11 cellular contexts compared by ENCODE assay signal in genomic region chr18:35511428-35511827, GRCh38. TPM values are rescaled to one million over a fixed set of nuclear protein-coding genes. Genes with fewer than 3 reads are reported as not detected.
DNase-seq lines count a peak whose midpoint lies in the region; ATAC-seq and TF ChIP-seq lines count a peak whose summit lies in the region.
"Had no signal": no experiment of that assay in that cellular context is flagged by ENCODE, and none has a peak within 500 bp of the region (broad histone marks: within the 10 kb centered on the region; RNA-seq: fewer than 3 reads in every experiment).

No MANE protein-coding gene starts in this region.

- CTCF ChIA-PET in Calu3 (lab: Charles Lee): interaction anchor here (0.9 kb wide), 1 partner anchor 125 kb away, joined by 5 read pairs; no protein-coding TSS in a partner anchor
- CTCF ChIA-PET in activated CD4-positive, alpha-beta T cell treated with anti-CD3 and anti-CD28 coated beads for 36 hours (lab: Charles Lee): no interaction called here

- intact Hi-C loops in Calu3 (cut with micrococcal nuclease; ENCODE audit: unreplicated experiment) (loop anchor here (5.0 kb wide), 1 partner anchor 71 kb away; the partner anchor contains the start of gene GALNT1), ascending aorta (cut with DNase I) (no loop called here)
- intact Hi-C loops in activated CD4-positive, alpha-beta T cell treated with anti-CD3 and anti-CD28 coated beads for 36 hours (cut with DNase I, micrococcal nuclease): loop anchor here (5.0 kb wide), 1 partner anchor 104 kb away; no protein-coding TSS in a partner anchor

- no peak overlapping the region for H3K4me3 Mint-ChIP-seq in Calu3 (ENCODE audit: low read depth, unreplicated experiment)
- H3K4me3 Mint-ChIP-seq in activated CD4-positive, alpha-beta T cell treated with anti-CD3 and anti-CD28 coated beads for 36 hours: no peak overlapping the region

- H3K9me2 ChIP-seq in MM.1S (replicated peaks; ENCODE audit: insufficient read depth, low read length): no peaks in the 10 kb centered on the region

- no peaks in the 10 kb centered on the region for H3K36me3 ChIP-seq in MM.1S (replicated peaks; ENCODE audit: insufficient read depth, low read length)
- H3K36me3 ChIP-seq in ascending aorta: no peaks in the 10 kb centered on the region
- H3K36me3 ChIP-seq: SJSA1 had no signal

- H3K27ac ChIP-seq in MM.1S (ENCODE audit: low read length): peak overlapping the region; percentile 10; the same call in 1 of the 2 replicates
- H3K27ac ChIP-seq in ascending aorta: no peak overlapping the region
- H3K27ac ChIP-seq: C4-2B, SJSA1 had no signal

- no peaks in the 10 kb centered on the region for H4K20me1 ChIP-seq in MM.1S (ENCODE audit: insufficient read depth, low read length)

- peaks cover 40% of the 10 kb centered on the region for H3K4me1 Mint-ChIP-seq in Calu3 (ENCODE audit: low read depth, unreplicated experiment)
- peaks cover 2% of the 10 kb centered on the region for H3K4me1 Mint-ChIP-seq in activated CD4-positive, alpha-beta T cell treated with anti-CD3 and anti-CD28 coated beads for 36 hours

- no TSS peak for BruUV-seq in Calu3 (replicated peaks; lab: Mats Ljungman, UMichigan)

- H3K36me3 Mint-ChIP-seq in Calu3 (ENCODE audit: insufficient read depth, unreplicated experiment): no peaks in the 10 kb centered on the region
- no peaks in the 10 kb centered on the region for H3K36me3 Mint-ChIP-seq in activated CD4-positive, alpha-beta T cell treated with anti-CD3 and anti-CD28 coated beads for 36 hours (ENCODE audit: low read depth)

- no peaks in the 10 kb centered on the region for H3K27me3 Mint-ChIP-seq in Calu3 (ENCODE audit: unreplicated experiment)
- H3K27me3 Mint-ChIP-seq in activated CD4-positive, alpha-beta T cell treated with anti-CD3 and anti-CD28 coated beads for 36 hours: no peaks in the 10 kb centered on the region

- ATAC-seq in GM19035 (IDR thresholded peaks at IDR 0.05; ENCODE audit: unreplicated experiment) (peak; percentile 81), HG02852 (IDR thresholded peaks at IDR 0.05; ENCODE audit: unreplicated experiment) (peak; percentile 73)
- ATAC-seq in activated CD4-positive, alpha-beta T cell treated with anti-CD3 and anti-CD28 coated beads for 36 hours: no peak

- H3F3A ChIP-seq in MM.1S (ENCODE audit: insufficient read depth, low read length): no peaks in the 10 kb centered on the region

- POLR2A ChIA-PET in activated CD4-positive, alpha-beta T cell treated with anti-CD3 and anti-CD28 coated beads for 36 hours (lab: Charles Lee): no interaction called here

- H3K9me3 ChIP-seq in MM.1S (replicated peaks; ENCODE audit: insufficient read depth, low read length) (no peaks in the 10 kb centered on the region), ascending aorta (no peaks in the 10 kb centered on the region)
- H3K9me3 ChIP-seq: SJSA1 had no signal

- no peaks in the 10 kb centered on the region for H3K79me2 ChIP-seq in MM.1S (ENCODE audit: low read length)

- peak overlapping the region; percentile 10; the same call in 1 of the 2 replicates for H2AFZ ChIP-seq in MM.1S (ENCODE audit: low read length)

- DNase-seq in Calu3 (no peak), MM.1S (peak; percentile 15), DMS 273 (lab: John Stamatoyannopoulos, UW; ENCODE audit: unreplicated experiment) (no peak), HCEC 1CT (no peak), ascending aorta (ENCODE audit: low spot score in 2 of 2) (no peak)
- DNase-seq in activated CD4-positive, alpha-beta T cell treated with anti-CD3 and anti-CD28 coated beads for 36 hours: no peak
- DNase-seq: NCI-H1048 had no signal

- H3K27me3 ChIP-seq in MM.1S (replicated peaks; ENCODE audit: insufficient read depth, low read length) (no peaks in the 10 kb centered on the region), ascending aorta (no peaks in the 10 kb centered on the region)

- H3K4me1 ChIP-seq in MM.1S (ENCODE audit: low read length) (peaks cover 11% of the 10 kb centered on the region), ascending aorta (peaks cover 0 to 5% of the 10 kb centered on the region in 2 donors)

- H3K4me3 ChIP-seq in MM.1S (ENCODE audit: low read length) (no peak overlapping the region), ascending aorta (no peak overlapping the region)
- H3K4me3 ChIP-seq: SJSA1 had no signal

- H3K9ac ChIP-seq in MM.1S (ENCODE audit: low read length): no peak overlapping the region

- TF ChIP-seq CTCF in Calu3 (IDR thresholded peaks at IDR 0.05; ENCODE audit: unreplicated experiment) (no peak), MM.1S (IDR thresholded peaks at IDR 0.05; ENCODE audit: low read length) (no peak), ascending aorta (IDR thresholded peaks at IDR 0.05) (no peak)

- no peak overlapping the region; the same call in 1 of the 2 replicates for H3K4me2 ChIP-seq in MM.1S (ENCODE audit: low read depth, low read length)

- peak overlapping the region; percentile 57 for H3K27ac Mint-ChIP-seq in Calu3 (ENCODE audit: unreplicated experiment)
- no peak overlapping the region for H3K27ac Mint-ChIP-seq in activated CD4-positive, alpha-beta T cell treated with anti-CD3 and anti-CD28 coated beads for 36 hours

- H3K9me3 Mint-ChIP-seq in Calu3 (ENCODE audit: low read depth, unreplicated experiment): peaks cover 2% of the 10 kb centered on the region
- no peaks in the 10 kb centered on the region for H3K9me3 Mint-ChIP-seq in activated CD4-positive, alpha-beta T cell treated with anti-CD3 and anti-CD28 coated beads for 36 hours (ENCODE audit: low read depth)

RNA-seq across cellular contexts. Expression of gene INO80C, which starts 13.7 kb away (rescaled TPM):
- total RNA-seq in Calu3 (2022): 27.0 and 41.9 TPM in 2 replicates
- 10 to 100 TPM; 30.8 to 37.4 TPM for total RNA-seq in activated CD4-positive, alpha-beta T cell treated with anti-CD3 and anti-CD28 coated beads for 36 hours
- total RNA-seq in ascending aorta: 11.2 TPM
